ENCODE assay signal across 1 cellular context in the genomic region with DNA sequence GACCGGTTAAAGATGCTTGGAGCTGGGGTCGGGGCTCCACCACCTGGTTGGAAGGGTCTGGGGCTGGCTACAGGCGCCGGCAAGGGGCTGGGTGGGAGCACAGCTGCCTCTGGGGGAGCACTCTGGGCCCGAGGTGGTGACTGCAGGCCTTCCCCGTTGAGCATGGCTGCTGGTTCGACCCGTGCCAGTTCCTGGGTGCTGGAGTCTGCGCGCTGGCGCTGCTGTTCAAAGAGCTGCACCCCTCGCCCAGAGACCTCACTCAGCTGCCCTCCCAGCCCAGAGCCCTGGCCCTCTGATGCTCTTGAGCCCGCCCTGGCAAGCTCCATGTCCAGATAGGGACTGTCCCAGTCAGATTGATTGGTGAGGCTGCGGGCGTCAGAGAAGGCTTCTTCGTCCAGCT.
TF ChIP-seq lines count a peak whose summit lies in the region.

No MANE protein-coding gene starts in this region.

TF ChIP-seq in K562, 482 proteins besides CTCF, POLR2A, EP300 and RAD21:
- TF ChIP-seq, protein P1, sequence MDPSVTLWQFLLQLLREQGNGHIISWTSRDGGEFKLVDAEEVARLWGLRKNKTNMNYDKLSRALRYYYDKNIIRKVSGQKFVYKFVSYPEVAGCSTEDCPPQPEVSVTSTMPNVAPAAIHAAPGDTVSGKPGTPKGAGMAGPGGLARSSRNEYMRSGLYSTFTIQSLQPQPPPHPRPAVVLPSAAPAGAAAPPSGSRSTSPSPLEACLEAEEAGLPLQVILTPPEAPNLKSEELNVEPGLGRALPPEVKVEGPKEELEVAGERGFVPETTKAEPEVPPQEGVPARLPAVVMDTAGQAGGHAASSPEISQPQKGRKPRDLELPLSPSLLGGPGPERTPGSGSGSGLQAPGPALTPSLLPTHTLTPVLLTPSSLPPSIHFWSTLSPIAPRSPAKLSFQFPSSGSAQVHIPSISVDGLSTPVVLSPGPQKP (CRISPR knock-in tag; IDR thresholded peaks at IDR 0.05), result no peak
- TF ChIP-seq KAT2B (IDR thresholded peaks at IDR 0.05; ENCODE audit: low read depth, low read length), result no peak
- no peak for TF ChIP-seq NR1H2 (CRISPR knock-in tag; IDR thresholded peaks at IDR 0.05)
- TF ChIP-seq ZNF263 (CRISPR knock-in tag; IDR thresholded peaks at IDR 0.05; ENCODE audit: borderline replicate concordance), result peak; percentile 74
- TF ChIP-seq, protein P2, sequence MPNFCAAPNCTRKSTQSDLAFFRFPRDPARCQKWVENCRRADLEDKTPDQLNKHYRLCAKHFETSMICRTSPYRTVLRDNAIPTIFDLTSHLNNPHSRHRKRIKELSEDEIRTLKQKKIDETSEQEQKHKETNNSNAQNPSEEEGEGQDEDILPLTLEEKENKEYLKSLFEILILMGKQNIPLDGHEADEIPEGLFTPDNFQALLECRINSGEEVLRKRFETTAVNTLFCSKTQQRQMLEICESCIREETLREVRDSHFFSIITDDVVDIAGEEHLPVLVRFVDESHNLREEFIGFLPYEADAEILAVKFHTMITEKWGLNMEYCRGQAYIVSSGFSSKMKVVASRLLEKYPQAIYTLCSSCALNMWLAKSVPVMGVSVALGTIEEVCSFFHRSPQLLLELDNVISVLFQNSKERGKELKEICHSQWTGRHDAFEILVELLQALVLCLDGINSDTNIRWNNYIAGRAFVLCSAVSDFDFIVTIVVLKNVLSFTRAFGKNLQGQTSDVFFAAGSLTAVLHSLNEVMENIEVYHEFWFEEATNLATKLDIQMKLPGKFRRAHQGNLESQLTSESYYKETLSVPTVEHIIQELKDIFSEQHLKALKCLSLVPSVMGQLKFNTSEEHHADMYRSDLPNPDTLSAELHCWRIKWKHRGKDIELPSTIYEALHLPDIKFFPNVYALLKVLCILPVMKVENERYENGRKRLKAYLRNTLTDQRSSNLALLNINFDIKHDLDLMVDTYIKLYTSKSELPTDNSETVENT (CRISPR knock-in tag; IDR thresholded peaks at IDR 0.05), result 0 out of 2 replicates have a peak, but pooled peaks have one; percentile 27
- TF ChIP-seq, protein P3, sequence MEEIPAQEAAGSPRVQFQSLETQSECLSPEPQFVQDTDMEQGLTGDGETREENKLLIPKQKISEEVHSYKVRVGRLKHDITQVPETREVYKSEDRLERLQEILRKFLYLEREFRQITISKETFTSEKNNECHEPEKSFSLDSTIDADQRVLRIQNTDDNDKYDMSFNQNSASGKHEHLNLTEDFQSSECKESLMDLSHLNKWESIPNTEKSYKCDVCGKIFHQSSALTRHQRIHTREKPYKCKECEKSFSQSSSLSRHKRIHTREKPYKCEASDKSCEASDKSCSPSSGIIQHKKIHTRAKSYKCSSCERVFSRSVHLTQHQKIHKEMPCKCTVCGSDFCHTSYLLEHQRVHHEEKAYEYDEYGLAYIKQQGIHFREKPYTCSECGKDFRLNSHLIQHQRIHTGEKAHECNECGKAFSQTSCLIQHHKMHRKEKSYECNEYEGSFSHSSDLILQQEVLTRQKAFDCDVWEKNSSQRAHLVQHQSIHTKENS (CRISPR knock-in tag; IDR thresholded peaks at IDR 0.05), result no peak
- no peak for TF ChIP-seq HOXB6 (CRISPR knock-in tag; IDR thresholded peaks at IDR 0.05; ENCODE audit: borderline replicate concordance)
